In genomic region chr16:29625114-29625513, GRCh38 we compare ENCODE assay signal across 8 cellular contexts. TPM values are rescaled to one million over a fixed set of nuclear protein-coding genes. Genes with fewer than 3 reads are reported as not detected.
DNase-seq lines count a peak whose midpoint lies in the region; ATAC-seq, FAIRE-seq and TF ChIP-seq lines count a peak whose summit lies in the region.
"Not testable (repeated sequence)": the region's sequence is repeated elsewhere in the genome, so short reads cannot be mapped to it uniquely, and the experiment has no call there.
"Had no signal": no experiment of that assay in that cellular context is flagged by ENCODE, and none has a peak within 500 bp of the region (broad histone marks: within the 10 kb centered on the region; RNA-seq: fewer than 3 reads in every experiment).

No MANE protein-coding gene starts in this region.

- H3K27ac Mint-ChIP-seq in CD14-positive monocyte, result peak overlapping the region in 4 of 7 donors; percentile 46 to 64 (median 58)

- TF ChIP-seq CTCF in CD14-positive monocyte (IDR thresholded peaks at IDR 0.05); HepG2 (CRISPR knock-in tag; IDR thresholded peaks at IDR 0.05); sigmoid colon (IDR thresholded peaks at IDR 0.05): not testable (repeated sequence)

- H3K36me3 ChIP-seq in HepG2 (replicated peaks in 1 of 2; ENCODE audit: control insufficient read depth in 1 of 2, insufficient read depth in 2 of 2, low read length in 2 of 2); sigmoid colon; aorta (ENCODE audit: control insufficient read depth in 1 of 2, insufficient read depth in 2 of 2, low read length in 1 of 2): not testable (repeated sequence)

- H3K9me3 ChIP-seq in HepG2 (ENCODE audit: low read length); sigmoid colon; aorta (ENCODE audit: control insufficient read depth, low read length): not testable (repeated sequence)

- not testable (repeated sequence) for H3K4me3 Mint-ChIP-seq in CD14-positive monocyte

- H3K27ac ChIP-seq in HepG2 (ENCODE audit: extremely low read length, insufficient read depth, low read length); aorta (ENCODE audit: low read depth in 1 of 2, low read length in 2 of 2): not testable (repeated sequence)
- peak overlapping the region in 3 of 4 donors; percentile 2 to 44 (median 43) for H3K27ac ChIP-seq in sigmoid colon

- not testable (repeated sequence) for H3K4me2 ChIP-seq in HepG2 (ENCODE audit: low read depth, low read length)

- 55% methylated on average over 4 of the region's 4 CpGs for WGBS in HepG2 (ENCODE audit: low lambda C conversion rate)
- WGBS in sigmoid colon, 2 donors, result 82 to 95% methylated on average over 4 of the region's 4 CpGs
- 26 to 29% methylated on average over 4 of the region's 4 CpGs for WGBS in aorta, 2 donors

- H3K4me3 ChIP-seq in HepG2 (replicated peaks in 1 of 3; ENCODE audit: insufficient read depth in 1 of 3, low read depth in 2 of 3, low read length in 3 of 3); sigmoid colon; aorta (ENCODE audit: low read length in 2 of 2): not testable (repeated sequence)

- in situ Hi-C loops in HepG2 (cut with HindIII; ENCODE audit: extremely low pct_ligation_motif_present, low pct_unique_long_range_greater_than_20kb), result not testable (repeated sequence)

- not testable (repeated sequence) for BruUV-seq in HepG2 (replicated peaks; lab: Mats Ljungman, UMichigan)

- ATAC-seq in SK-N-SH treated with all-trans-retinoic acid at 6 μM for 48 hours (peak; percentile 86), Right ventricle myocardium superior (ENCODE audit: poor library complexity) (peak; percentile 36), left ventricle myocardium superior (peak; percentile 58), aorta (ENCODE audit: low FRiP score) (peak; percentile 61)
- ATAC-seq in HepG2, result not testable (repeated sequence)

- not testable (repeated sequence) for H3K4me1 ChIP-seq in HepG2 (ENCODE audit: insufficient read depth, low read length); sigmoid colon; aorta (ENCODE audit: control insufficient read depth in 1 of 2, insufficient read depth in 2 of 2, low read length in 2 of 2)

- not testable (repeated sequence) for H3K9ac ChIP-seq in HepG2 (ENCODE audit: insufficient read depth, low read depth, low read length)

- TF ChIP-seq POLR2A in HepG2 (IDR thresholded peaks at IDR 0.05; ENCODE audit: insufficient read depth in 1 of 2, low read depth in 2 of 2, low read length in 2 of 2); sigmoid colon (IDR thresholded peaks at IDR 0.05): not testable (repeated sequence)

- H3K27me3 ChIP-seq in HepG2 (ENCODE audit: control insufficient read depth in 1 of 2, insufficient read depth in 2 of 2, low read length in 2 of 2); sigmoid colon; aorta (ENCODE audit: control insufficient read depth in 1 of 2, insufficient read depth in 2 of 2, low read length in 1 of 2): not testable (repeated sequence)

- H3K4me1 Mint-ChIP-seq in CD14-positive monocyte, result peaks cover 29% of the 10 kb centered on the region

- H2AFZ ChIP-seq in HepG2 (ENCODE audit: low read length), result not testable (repeated sequence)

- not testable (repeated sequence) for DNase-seq in CD14-positive monocyte (ENCODE audit: low spot score); Right ventricle myocardium superior; left ventricle myocardium superior; HepG2 (ENCODE audit: low spot score); sigmoid colon; aorta

- not testable (repeated sequence) for H3K79me2 ChIP-seq in HepG2 (ENCODE audit: insufficient read depth, low read length)

- not testable (repeated sequence) for H3K27me3 Mint-ChIP-seq in CD14-positive monocyte (ENCODE audit: low read depth in 3 of 3)

- not testable (repeated sequence) for FAIRE-seq in HepG2 (lab: Jason Lieb, UNC)

- H4K20me1 ChIP-seq in HepG2 (ENCODE audit: insufficient read depth, low read length), result not testable (repeated sequence)

- not testable (repeated sequence) for TF ChIP-seq EP300 in HepG2 (IDR thresholded peaks at IDR 0.05; ENCODE audit: low read depth in 2 of 2, low read length in 2 of 2); HepG2 (CRISPR knock-in tag; IDR thresholded peaks at IDR 0.05; ENCODE audit: borderline replicate concordance); sigmoid colon (IDR thresholded peaks at IDR 0.05)

- CTCF ChIA-PET in HepG2 (lab: Yijun Ruan, JAX; ENCODE audit: low intra/inter-chr PET ratio, low total read pairs), result not testable (repeated sequence)

- POLR2A ChIA-PET in HepG2 (lab: Yijun Ruan, JAX), result not testable (repeated sequence)

- intact Hi-C loops in CD14-positive monocyte (cut with micrococcal nuclease); Right ventricle myocardium superior (cut with DNase I); left ventricle myocardium superior (cut with micrococcal nuclease); HepG2 (cut with micrococcal nuclease; ENCODE audit: unreplicated experiment); sigmoid colon (cut with DNase I); aorta (cut with DNase I): not testable (repeated sequence)

- not testable (repeated sequence) for H3K9me3 Mint-ChIP-seq in CD14-positive monocyte

- not testable (repeated sequence) for TF ChIP-seq RAD21 in HepG2 (CRISPR knock-in tag; IDR thresholded peaks at IDR 0.05)

- H3K36me3 Mint-ChIP-seq in CD14-positive monocyte, result not testable (repeated sequence)

RNA-seq across cellular contexts. Expression of gene SPN, which starts 37.9 kb away (rescaled TPM):
- polyA plus RNA-seq in CD14-positive monocyte (10 to 100 TPM; 46.6 to 71.0 TPM), HepG2 (2011; rRNA removed) (1.6 and 3.8 TPM in 2 replicates), sigmoid colon (10 to 100 TPM in 1 of 3 donors, 1 to 10 TPM in 1, under 1 TPM in 1; 0.60 to 13.3 (median 6.7) TPM), aorta (under 1 TPM in 1 of 2 donors, not detected in 1; 0.88 TPM)
- total RNA-seq in Right ventricle myocardium superior (0.91 TPM), left ventricle myocardium superior (0.87 TPM), HepG2 (2016; rRNA removed; fragmentation: Illumina TruSeq; extraction: Trizol) (0.22 and 0.38 TPM in 2 replicates), sigmoid colon (1 to 10 TPM in 2 of 4 donors, under 1 TPM in 2; 0.28 to 1.6 (median 0.94) TPM), aorta (1 to 10 TPM; 2.5 to 5.2 TPM)
- total RNA-seq in HepG2 (2016; cell fraction: cytosol; rRNA removed; fragmentation: Illumina TruSeq; extraction: Trizol; ENCODE audit: low read depth), result 0.10 TPM in 1 of 2 replicates, not detected in the other
- total RNA-seq in HepG2 (2016; cell fraction: insoluble cytoplasmic fraction; rRNA removed; fragmentation: Illumina TruSeq; extraction: Trizol), result 0.10 and 0.35 TPM in 2 replicates
- total RNA-seq in HepG2 (2016; cell fraction: membrane; rRNA removed; fragmentation: Illumina TruSeq; extraction: Trizol), result 0.06 TPM in 1 of 2 replicates, not detected in the other
- total RNA-seq in HepG2 (2016; cell fraction: nucleus; rRNA removed; fragmentation: Illumina TruSeq; extraction: Trizol), result 0.28 and 0.34 TPM in 2 replicates
- polyA plus RNA-seq in HepG2 (2011; cell fraction: cytosol; rRNA removed), result 0.94 and 1.1 TPM in 2 replicates
- polyA plus RNA-seq in HepG2 (2011; cell fraction: nucleus; rRNA removed), result 1.1 and 2.5 TPM in 2 replicates
- 2.4 and 2.5 TPM in 2 replicates for polyA plus RNA-seq in HepG2 (2012)
- 0.07 and 0.09 TPM in 2 replicates for polyA plus RNA-seq in HepG2 (2016; cell fraction: cytosol; fragmentation: Illumina TruSeq; extraction: Trizol; ENCODE audit: low read depth)
- polyA plus RNA-seq in HepG2 (2016; cell fraction: insoluble cytoplasmic fraction; fragmentation: Illumina TruSeq; extraction: Trizol; ENCODE audit: low read depth), result 0.25 and 0.39 TPM in 2 replicates
- polyA plus RNA-seq in HepG2 (2016; cell fraction: membrane; fragmentation: Illumina TruSeq; extraction: Trizol; ENCODE audit: low read depth), result 0.13 and 0.23 TPM in 2 replicates
- polyA plus RNA-seq in HepG2 (2016; cell fraction: nucleus; fragmentation: Illumina TruSeq; extraction: Trizol; ENCODE audit: insufficient read depth, low read depth), result 0.44 and 1.1 TPM in 2 replicates
- polyA minus RNA-seq in HepG2 (2011; rRNA and poly(A)+ RNA removed; ENCODE audit: low replicate concordance), result 1.7 and 5.3 TPM in 2 replicates
- polyA minus RNA-seq in HepG2 (2011; cell fraction: cytosol; rRNA and poly(A)+ RNA removed), result 0.79 and 1.7 TPM in 2 replicates
- polyA minus RNA-seq in HepG2 (2011; cell fraction: nucleus; rRNA and poly(A)+ RNA removed), result 0.52 and 1.4 TPM in 2 replicates
- total RNA-seq: A673 had no signal

RNA-seq across cellular contexts. Expression of gene QPRT, which starts 53.9 kb away (rescaled TPM):
- polyA plus RNA-seq in CD14-positive monocyte (1 to 10 TPM; 2.1 to 3.9 TPM), HepG2 (2011; rRNA removed) (130 and 137 TPM in 2 replicates), sigmoid colon (10 to 100 TPM; 22.2 to 40.5 (median 34.7) TPM), aorta (1 to 10 TPM in 1 of 2 donors, under 1 TPM in 1; 0.61 to 6.1 TPM)
- total RNA-seq in Right ventricle myocardium superior (31.8 TPM), left ventricle myocardium superior (26.0 TPM), HepG2 (2016; rRNA removed; fragmentation: Illumina TruSeq; extraction: Trizol) (218 and 244 TPM in 2 replicates), sigmoid colon (10 to 100 TPM in 2 of 4 donors, 1 to 10 TPM in 2; 4.3 to 11.1 (median 7.4) TPM), aorta (1 to 10 TPM; 1.6 to 4.4 TPM)
- total RNA-seq in HepG2 (2016; cell fraction: cytosol; rRNA removed; fragmentation: Illumina TruSeq; extraction: Trizol; ENCODE audit: low read depth), result 87.1 and 92.9 TPM in 2 replicates
- 223 and 253 TPM in 2 replicates for total RNA-seq in HepG2 (2016; cell fraction: insoluble cytoplasmic fraction; rRNA removed; fragmentation: Illumina TruSeq; extraction: Trizol)
- 152 and 159 TPM in 2 replicates for total RNA-seq in HepG2 (2016; cell fraction: membrane; rRNA removed; fragmentation: Illumina TruSeq; extraction: Trizol)
- 99.3 and 115 TPM in 2 replicates for total RNA-seq in HepG2 (2016; cell fraction: nucleus; rRNA removed; fragmentation: Illumina TruSeq; extraction: Trizol)
- polyA plus RNA-seq in HepG2 (2011; cell fraction: cytosol; rRNA removed), result 103 and 170 TPM in 2 replicates
- polyA plus RNA-seq in HepG2 (2011; cell fraction: nucleus; rRNA removed), result 80.0 and 88.2 TPM in 2 replicates
- polyA plus RNA-seq in HepG2 (2012), result 123 and 130 TPM in 2 replicates
- polyA plus RNA-seq in HepG2 (2016; cell fraction: cytosol; fragmentation: Illumina TruSeq; extraction: Trizol; ENCODE audit: low read depth), result 105 and 118 TPM in 2 replicates
- polyA plus RNA-seq in HepG2 (2016; cell fraction: insoluble cytoplasmic fraction; fragmentation: Illumina TruSeq; extraction: Trizol; ENCODE audit: low read depth), result 245 and 255 TPM in 2 replicates
- 133 and 135 TPM in 2 replicates for polyA plus RNA-seq in HepG2 (2016; cell fraction: membrane; fragmentation: Illumina TruSeq; extraction: Trizol; ENCODE audit: low read depth)
- 215 and 218 TPM in 2 replicates for polyA plus RNA-seq in HepG2 (2016; cell fraction: nucleus; fragmentation: Illumina TruSeq; extraction: Trizol; ENCODE audit: insufficient read depth, low read depth)
- 1.2 and 248 TPM in 2 replicates for polyA minus RNA-seq in HepG2 (2011; rRNA and poly(A)+ RNA removed; ENCODE audit: low replicate concordance)
- polyA minus RNA-seq in HepG2 (2011; cell fraction: cytosol; rRNA and poly(A)+ RNA removed), result 160 and 171 TPM in 2 replicates
- 30.1 and 34.9 TPM in 2 replicates for polyA minus RNA-seq in HepG2 (2011; cell fraction: nucleus; rRNA and poly(A)+ RNA removed)
